Comparison of ENCODE assay signal across 8 cellular contexts in genomic region chr22:36258750-36259619, GRCh38. TPM values are rescaled to one million over a fixed set of nuclear protein-coding genes. Genes with fewer than 3 reads are reported as not detected.
DNase-seq lines count a peak whose midpoint lies in the region; ATAC-seq, FAIRE-seq and TF ChIP-seq lines count a peak whose summit lies in the region.

No MANE protein-coding gene starts in this region.

- peak overlapping the region; percentile 39 for H3K4me3 Mint-ChIP-seq in neural crest cell

- no peaks in the 10 kb centered on the region for H3K27me3 Mint-ChIP-seq in neural crest cell (ENCODE audit: low read depth)

- peak overlapping the region; percentile 88 for H3K27ac Mint-ChIP-seq in neural crest cell (ENCODE audit: unreplicated experiment)

- peak; percentile 79 for DNase-seq in ELF-1 (ENCODE audit: low read depth, low spot score)
- DNase-seq in NCI-H2227 (lab: John Stamatoyannopoulos, UW; ENCODE audit: unreplicated experiment), result peak; percentile 54
- DNase-seq in dermis blood vessel endothelial cell, result peak; percentile 73
- peak; percentile 26 for DNase-seq in neural crest cell (ENCODE audit: low read depth, low spot score)
- DNase-seq in left lobe of liver (ENCODE audit: low spot score), result no peak
- no peak for DNase-seq in NCI-H345 treated with DMSO at 0.1 percent for 48 hours (lab: John Stamatoyannopoulos, UW; ENCODE audit: unreplicated experiment)
- no peak for DNase-seq in D721Med (ENCODE audit: insufficient read length, low spot score)

- ATAC-seq in GM19467 (IDR thresholded peaks at IDR 0.05; ENCODE audit: unreplicated experiment) (no peak), left lobe of liver (no peak)

- peaks cover 49% of the 10 kb centered on the region for H3K4me1 Mint-ChIP-seq in neural crest cell

- H3K9me3 Mint-ChIP-seq in neural crest cell, result no peaks in the 10 kb centered on the region

- no peaks in the 10 kb centered on the region for H3K36me3 Mint-ChIP-seq in neural crest cell (ENCODE audit: low read depth)

- TF ChIP-seq CTCF in neural crest cell (conservative IDR thresholded peaks at IDR 0.05) (no peak), D721Med (IDR thresholded peaks at IDR 0.05; ENCODE audit: insufficient read depth, missing control alignments) (no peak)

- FAIRE-seq in D721Med (lab: Jason Lieb, UNC), result no peak

RNA-seq across cellular contexts. Expression of gene APOL1, which starts 6.1 kb away (rescaled TPM):
- 29.5 and 34.9 TPM in 2 replicates for total RNA-seq in dermis blood vessel endothelial cell
- not detected in 2 replicates for total RNA-seq in neural crest cell
- 99.8 TPM for total RNA-seq in left lobe of liver

RNA-seq across cellular contexts. Expression of gene APOL2, which starts 19.7 kb away (rescaled TPM):
- total RNA-seq in dermis blood vessel endothelial cell (57.7 and 67.7 TPM in 2 replicates), neural crest cell (14.2 and 15.7 TPM in 2 replicates), left lobe of liver (44.4 TPM)

RNA-seq across cellular contexts. Expression of gene APOL4, which starts 57.4 kb away (rescaled TPM):
- total RNA-seq in dermis blood vessel endothelial cell (2.4 and 3.1 TPM in 2 replicates), neural crest cell (not detected in 2 replicates), left lobe of liver (0.60 TPM)

Comparison
In these comparisons a context has a peak if more than half of its experiments do, and no peak if none do; other contexts are left out.
1. DNase-seq: peak in ELF-1 (single experiment), NCI-H2227 (single experiment), dermis blood vessel endothelial cell (single experiment) and neural crest cell (single experiment); none in left lobe of liver (single experiment), NCI-H345 treated with DMSO at 0.1 percent for 48 hours (single experiment) and D721Med (single experiment).
2. RNA of gene APOL1, which starts 6.1 kb away (total RNA-seq): 99.8 TPM in left lobe of liver (single experiment) and 29.5 to 34.9 TPM in dermis blood vessel endothelial cell; not detected in neural crest cell; every median in the first group is over 10 times any median in the second.